1 cellular context compared by ENCODE assay signal in genomic region chr7:99729501-99730261, GRCh38.
TF ChIP-seq lines count a peak whose summit lies in the region.

No MANE protein-coding gene starts in this region.

TF ChIP-seq in K562, 482 proteins besides CTCF, POLR2A, EP300 and RAD21:
- TF ChIP-seq CEBPG (CRISPR knock-in tag; IDR thresholded peaks at IDR 0.05) (no peak), CEBPG (tag; conservative IDR thresholded peaks at IDR 0.05 in 1 of 2, IDR thresholded peaks at IDR 0.05 in 1 of 2) (peak; percentile 52 to 88), TAF15 (IDR thresholded peaks at IDR 0.05; ENCODE audit: low read depth, low read length) (no peak), CEBPB (tag; IDR thresholded peaks at IDR 0.05) (peak; percentile 76)
